1 cellular context compared by ENCODE assay signal in the genomic region with DNA sequence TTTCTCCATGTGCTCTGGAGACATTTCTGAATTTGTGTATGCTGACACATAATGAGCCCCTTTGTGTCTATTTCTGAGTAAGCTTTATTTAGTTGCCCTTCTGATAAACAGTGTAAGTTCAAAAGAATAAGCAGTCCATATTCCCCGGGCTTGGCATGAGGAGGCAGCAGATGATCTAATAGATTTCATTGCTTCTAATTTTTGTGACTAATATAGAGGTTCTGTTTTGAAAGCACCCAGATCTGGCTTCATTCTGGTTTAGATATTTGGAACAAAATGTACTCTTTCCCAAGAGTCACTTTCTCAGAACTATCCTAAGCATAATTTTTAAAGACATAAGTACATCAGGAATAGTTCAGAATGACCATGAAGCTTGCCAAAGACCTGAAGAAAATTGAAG.
TF ChIP-seq lines count a peak whose summit lies in the region.

No MANE protein-coding gene starts in this region.

TF ChIP-seq in IMR-90, 13 proteins besides CTCF, POLR2A, EP300 and RAD21 (continued from another document):
- no peak for TF ChIP-seq CEBPB (IDR thresholded peaks at IDR 0.05; ENCODE audit: low read depth, low read length)
- TF ChIP-seq RCOR1 (IDR thresholded peaks at IDR 0.05; ENCODE audit: insufficient replicate concordance, low read length) = no peak
